ENCODE assay signal across 9 cellular contexts in genomic region chr3:129592362-129593150, GRCh38. TPM values are rescaled to one million over a fixed set of nuclear protein-coding genes. Genes with fewer than 3 reads are reported as not detected.
DNase-seq lines count a peak whose midpoint lies in the region; ATAC-seq and TF ChIP-seq lines count a peak whose summit lies in the region.
"Had no signal": no experiment of that assay in that cellular context is flagged by ENCODE, and none has a peak within 500 bp of the region (broad histone marks: within the 10 kb centered on the region; RNA-seq: fewer than 3 reads in every experiment).

No MANE protein-coding gene starts in this region.

- H3K4me1 Mint-ChIP-seq in activated T-cell treated with anti-CD3 and anti-CD28 coated beads, Interleukin-2, amount 50 U/mL, for 72 hours (ENCODE audit: low read depth), result peaks cover 20% of the 10 kb centered on the region

- H3K79me1 ChIP-seq in trophoblast cell (ENCODE audit: low read length), result peaks cover 48% of the 10 kb centered on the region

- H3K27ac ChIP-seq in left ventricle myocardium inferior (replicated peaks) (peak overlapping the region; percentile 96), trophoblast cell (ENCODE audit: low read depth, low read length) (peak overlapping the region; percentile 6)

- H3K23ac ChIP-seq in trophoblast cell (ENCODE audit: low read length), result no peak overlapping the region

- no peaks in the 10 kb centered on the region for H3K27me3 ChIP-seq in left ventricle myocardium inferior (ENCODE audit: low read depth)
- no peaks in the 10 kb centered on the region for H3K27me3 ChIP-seq in trophoblast cell (ENCODE audit: insufficient read depth, low read length)

- no peaks in the 10 kb centered on the region for H3K36me3 Mint-ChIP-seq in activated T-cell treated with anti-CD3 and anti-CD28 coated beads, Interleukin-2, amount 50 U/mL, for 72 hours (ENCODE audit: insufficient read depth in 2 of 2)

- H3K4me2 ChIP-seq in trophoblast cell (ENCODE audit: low read length), result peak overlapping the region; percentile 32

- DNase-seq in DMS79 (lab: John Stamatoyannopoulos, UW) (peak; percentile 20), UCSD-AML1 (lab: John Stamatoyannopoulos, UW; ENCODE audit: unreplicated experiment) (peak; percentile 82), left ventricle myocardium inferior (peak; percentile 85), trophoblast cell (peak in 1 of 2 donors; percentile 16), NCI-H226 (no peak)
- no peak for DNase-seq in activated T-cell treated with anti-CD3 and anti-CD28 coated beads, Interleukin-2, amount 50 U/mL, for 72 hours
- DNase-seq in activated CD4-positive, CD25-positive, alpha-beta regulatory T cell treated with anti-CD3 and anti-CD28 coated beads, Interleukin-2, amount 50 U/mL, for 72 hours, result no peak
- DNase-seq: NCI-H748 treated with DMSO at 0.1 percent for 48 hours had no signal

- H3K4me1 ChIP-seq in left ventricle myocardium inferior, result peaks cover 98% of the 10 kb centered on the region
- H3K4me1 ChIP-seq in trophoblast cell (ENCODE audit: control insufficient read depth in 1 of 2, insufficient read depth in 2 of 2, low read length in 2 of 2), result peaks cover 62 to 67% of the 10 kb centered on the region in 2 experiments

- H3K27ac Mint-ChIP-seq in activated T-cell treated with anti-CD3 and anti-CD28 coated beads, Interleukin-2, amount 50 U/mL, for 72 hours, result no peak overlapping the region

- H3K9me3 Mint-ChIP-seq in activated T-cell treated with anti-CD3 and anti-CD28 coated beads, Interleukin-2, amount 50 U/mL, for 72 hours, result no peaks in the 10 kb centered on the region

- peak overlapping the region; percentile 61 for H3K14ac ChIP-seq in trophoblast cell (ENCODE audit: low read length)

- intact Hi-C loops in left ventricle myocardium inferior (cut with micrococcal nuclease), result no loop called here

- H3K36me3 ChIP-seq in left ventricle myocardium inferior, result peaks cover 8% of the 10 kb centered on the region
- peaks cover 23 to 37% of the 10 kb centered on the region in 2 experiments for H3K36me3 ChIP-seq in trophoblast cell (ENCODE audit: control insufficient read depth in 1 of 2, insufficient read depth in 2 of 2, low read length in 2 of 2)

- peak overlapping the region; percentile 77 for H2BK120ac ChIP-seq in trophoblast cell (ENCODE audit: insufficient read depth, low read length, poor library complexity)

- no CpG with 5 or more reads among the region's 26 CpGs for WGBS in trophoblast cell (ENCODE audit: extremely low coverage, insufficient coverage, insufficient read length)

- ATAC-seq in activated T-cell treated with anti-CD3 and anti-CD28 coated beads, Interleukin-2, amount 50 U/mL, for 72 hours (replicated peaks in 1 of 2), result no peak
- no peak for ATAC-seq in GM18519 (IDR thresholded peaks at IDR 0.05; ENCODE audit: low FRiP score, unreplicated experiment)

- H3K4me3 ChIP-seq in left ventricle myocardium inferior (peak overlapping the region; percentile 49), trophoblast cell (ENCODE audit: low read depth, low read length) (no peak overlapping the region)

- no peak overlapping the region for H2BK5ac ChIP-seq in trophoblast cell (ENCODE audit: low read depth, low read length, poor library complexity)

- H3K4me3 Mint-ChIP-seq in activated T-cell treated with anti-CD3 and anti-CD28 coated beads, Interleukin-2, amount 50 U/mL, for 72 hours, result no peak overlapping the region

- peak overlapping the region; percentile 40 for H2AFZ ChIP-seq in trophoblast cell (ENCODE audit: insufficient read depth, low read length, poor library complexity)

- H3K79me2 ChIP-seq in trophoblast cell (ENCODE audit: control insufficient read depth, insufficient read depth, low read length, poor library complexity), result peaks cover 36% of the 10 kb centered on the region

- H4K91ac ChIP-seq in trophoblast cell (ENCODE audit: low read depth, low read length), result peak overlapping the region; percentile 89

- H2BK12ac ChIP-seq in trophoblast cell (ENCODE audit: low read length), result peak overlapping the region; percentile 61

- peaks cover 23% of the 10 kb centered on the region for H3K27me3 Mint-ChIP-seq in activated T-cell treated with anti-CD3 and anti-CD28 coated beads, Interleukin-2, amount 50 U/mL, for 72 hours (ENCODE audit: low read depth)

- peak overlapping the region; percentile 75 for H4K8ac ChIP-seq in trophoblast cell (ENCODE audit: low read depth, low read length)

- H3K18ac ChIP-seq in trophoblast cell (ENCODE audit: low read length), result peak overlapping the region; percentile 90

- no peak for TF ChIP-seq CTCF in left ventricle myocardium inferior (IDR thresholded peaks at IDR 0.05; ENCODE audit: borderline replicate concordance)

- H4K12ac ChIP-seq in trophoblast cell (ENCODE audit: low read depth, low read length), result peak overlapping the region; percentile 39

- H2AK5ac ChIP-seq in trophoblast cell (ENCODE audit: low read length), result peak overlapping the region; percentile 83

- no peaks in the 10 kb centered on the region for H3K9me3 ChIP-seq in left ventricle myocardium inferior (replicated peaks)
- peaks cover 2% of the 10 kb centered on the region for H3K9me3 ChIP-seq in trophoblast cell (ENCODE audit: insufficient read depth, low read depth, low read length)

- peak overlapping the region; percentile 84 for H3K4ac ChIP-seq in trophoblast cell (ENCODE audit: low read depth, low read length)

- no peak overlapping the region for H3K9ac ChIP-seq in trophoblast cell (ENCODE audit: low read length)

RNA-seq across cellular contexts. Expression of gene PLXND1, which starts 13.9 kb away (rescaled TPM):
- total RNA-seq in left ventricle myocardium inferior, result 45.5 TPM
- 282 and 293 TPM in 2 replicates for polyA plus RNA-seq in trophoblast cell (2013)
- total RNA-seq in activated T-cell treated with anti-CD3 and anti-CD28 coated beads, Interleukin-2, amount 50 U/mL, for 72 hours, result 1 to 10 TPM; 4.1 to 4.2 TPM

RNA-seq across cellular contexts. Expression of gene H1-8, which starts 49.6 kb away (rescaled TPM):
- total RNA-seq in left ventricle myocardium inferior, result not detected
- not detected in 2 replicates for polyA plus RNA-seq in trophoblast cell (2013)
- total RNA-seq in activated T-cell treated with anti-CD3 and anti-CD28 coated beads, Interleukin-2, amount 50 U/mL, for 72 hours, result not detected

Comparison
In these comparisons a context has a peak if more than half of its experiments do, and no peak if none do; other contexts are left out.
1. DNase-seq: peak in DMS79 (single experiment), UCSD-AML1 (single experiment) and left ventricle myocardium inferior (single experiment); none in activated T-cell treated with anti-CD3 and anti-CD28 coated beads, Interleukin-2, amount 50 U/mL, for 72 hours (0 of 2), activated CD4-positive, CD25-positive, alpha-beta regulatory T cell treated with anti-CD3 and anti-CD28 coated beads, Interleukin-2, amount 50 U/mL, for 72 hours (single experiment) and NCI-H226 (single experiment).